1 cellular context compared by ENCODE assay signal in the genomic region with DNA sequence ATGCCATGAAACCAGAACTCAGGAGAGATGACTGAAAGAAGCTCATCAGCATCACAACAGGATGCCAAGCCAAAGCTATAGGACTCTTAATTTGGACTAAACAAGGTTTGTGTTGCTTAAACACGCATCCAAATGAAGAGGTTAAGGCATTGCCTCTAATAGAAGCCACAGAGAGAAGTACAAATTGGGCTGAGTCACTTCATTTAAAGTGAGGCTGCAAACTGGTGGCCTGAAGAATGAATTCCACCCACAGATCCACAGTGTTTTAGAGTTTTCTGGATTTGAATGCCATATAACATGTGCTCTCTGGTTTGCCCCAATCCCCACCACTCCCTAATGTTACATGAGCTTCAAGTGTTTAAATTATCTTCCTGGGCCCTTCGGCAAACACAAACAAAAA.
TF ChIP-seq lines count a peak whose summit lies in the region.

No MANE protein-coding gene starts in this region.

TF ChIP-seq in GM23338, 12 proteins besides CTCF, POLR2A, EP300 and RAD21 (continued from another document):
- TF ChIP-seq, protein P1, sequence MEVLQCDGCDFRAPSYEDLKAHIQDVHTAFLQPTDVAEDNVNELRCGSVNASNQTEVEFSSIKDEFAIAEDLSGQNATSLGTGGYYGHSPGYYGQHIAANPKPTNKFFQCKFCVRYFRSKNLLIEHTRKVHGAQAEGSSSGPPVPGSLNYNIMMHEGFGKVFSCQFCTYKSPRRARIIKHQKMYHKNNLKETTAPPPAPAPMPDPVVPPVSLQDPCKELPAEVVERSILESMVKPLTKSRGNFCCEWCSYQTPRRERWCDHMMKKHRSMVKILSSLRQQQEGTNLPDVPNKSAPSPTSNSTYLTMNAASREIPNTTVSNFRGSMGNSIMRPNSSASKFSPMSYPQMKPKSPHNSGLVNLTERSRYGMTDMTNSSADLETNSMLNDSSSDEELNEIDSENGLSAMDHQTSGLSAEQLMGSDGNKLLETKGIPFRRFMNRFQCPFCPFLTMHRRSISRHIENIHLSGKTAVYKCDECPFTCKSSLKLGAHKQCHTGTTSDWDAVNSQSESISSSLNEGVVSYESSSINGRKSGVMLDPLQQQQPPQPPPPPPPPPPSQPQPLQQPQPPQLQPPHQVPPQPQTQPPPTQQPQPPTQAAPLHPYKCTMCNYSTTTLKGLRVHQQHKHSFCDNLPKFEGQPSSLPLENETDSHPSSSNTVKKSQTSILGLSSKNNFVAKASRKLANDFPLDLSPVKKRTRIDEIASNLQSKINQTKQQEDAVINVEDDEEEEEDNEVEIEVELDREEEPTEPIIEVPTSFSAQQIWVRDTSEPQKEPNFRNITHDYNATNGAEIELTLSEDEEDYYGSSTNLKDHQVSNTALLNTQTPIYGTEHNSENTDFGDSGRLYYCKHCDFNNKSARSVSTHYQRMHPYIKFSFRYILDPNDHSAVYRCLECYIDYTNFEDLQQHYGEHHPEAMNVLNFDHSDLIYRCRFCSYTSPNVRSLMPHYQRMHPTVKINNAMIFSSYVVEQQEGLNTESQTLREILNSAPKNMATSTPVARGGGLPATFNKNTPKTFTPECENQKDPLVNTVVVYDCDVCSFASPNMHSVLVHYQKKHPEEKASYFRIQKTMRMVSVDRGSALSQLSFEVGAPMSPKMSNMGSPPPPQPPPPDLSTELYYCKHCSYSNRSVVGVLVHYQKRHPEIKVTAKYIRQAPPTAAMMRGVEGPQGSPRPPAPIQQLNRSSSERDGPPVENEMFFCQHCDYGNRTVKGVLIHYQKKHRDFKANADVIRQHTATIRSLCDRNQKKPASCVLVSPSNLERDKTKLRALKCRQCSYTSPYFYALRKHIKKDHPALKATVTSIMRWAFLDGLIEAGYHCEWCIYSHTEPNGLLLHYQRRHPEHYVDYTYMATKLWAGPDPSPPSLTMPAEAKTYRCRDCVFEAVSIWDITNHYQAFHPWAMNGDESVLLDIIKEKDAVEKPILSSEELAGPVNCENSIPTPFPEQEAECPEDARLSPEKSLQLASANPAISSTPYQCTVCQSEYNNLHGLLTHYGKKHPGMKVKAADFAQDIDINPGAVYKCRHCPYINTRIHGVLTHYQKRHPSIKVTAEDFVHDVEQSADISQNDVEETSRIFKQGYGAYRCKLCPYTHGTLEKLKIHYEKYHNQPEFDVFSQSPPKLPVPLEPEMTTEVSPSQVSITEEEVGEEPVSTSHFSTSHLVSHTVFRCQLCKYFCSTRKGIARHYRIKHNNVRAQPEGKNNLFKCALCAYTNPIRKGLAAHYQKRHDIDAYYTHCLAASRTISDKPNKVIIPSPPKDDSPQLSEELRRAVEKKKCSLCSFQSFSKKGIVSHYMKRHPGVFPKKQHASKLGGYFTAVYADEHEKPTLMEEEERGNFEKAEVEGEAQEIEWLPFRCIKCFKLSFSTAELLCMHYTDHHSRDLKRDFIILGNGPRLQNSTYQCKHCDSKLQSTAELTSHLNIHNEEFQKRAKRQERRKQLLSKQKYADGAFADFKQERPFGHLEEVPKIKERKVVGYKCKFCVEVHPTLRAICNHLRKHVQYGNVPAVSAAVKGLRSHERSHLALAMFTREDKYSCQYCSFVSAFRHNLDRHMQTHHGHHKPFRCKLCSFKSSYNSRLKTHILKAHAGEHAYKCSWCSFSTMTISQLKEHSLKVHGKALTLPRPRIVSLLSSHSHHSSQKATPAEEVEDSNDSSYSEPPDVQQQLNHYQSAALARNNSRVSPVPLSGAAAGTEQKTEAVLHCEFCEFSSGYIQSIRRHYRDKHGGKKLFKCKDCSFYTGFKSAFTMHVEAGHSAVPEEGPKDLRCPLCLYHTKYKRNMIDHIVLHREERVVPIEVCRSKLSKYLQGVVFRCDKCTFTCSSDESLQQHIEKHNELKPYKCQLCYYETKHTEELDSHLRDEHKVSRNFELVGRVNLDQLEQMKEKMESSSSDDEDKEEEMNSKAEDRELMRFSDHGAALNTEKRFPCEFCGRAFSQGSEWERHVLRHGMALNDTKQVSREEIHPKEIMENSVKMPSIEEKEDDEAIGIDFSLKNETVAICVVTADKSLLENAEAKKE (CRISPR knock-in tag; IDR thresholded peaks at IDR 0.05): no peak
- TF ChIP-seq, protein P2, sequence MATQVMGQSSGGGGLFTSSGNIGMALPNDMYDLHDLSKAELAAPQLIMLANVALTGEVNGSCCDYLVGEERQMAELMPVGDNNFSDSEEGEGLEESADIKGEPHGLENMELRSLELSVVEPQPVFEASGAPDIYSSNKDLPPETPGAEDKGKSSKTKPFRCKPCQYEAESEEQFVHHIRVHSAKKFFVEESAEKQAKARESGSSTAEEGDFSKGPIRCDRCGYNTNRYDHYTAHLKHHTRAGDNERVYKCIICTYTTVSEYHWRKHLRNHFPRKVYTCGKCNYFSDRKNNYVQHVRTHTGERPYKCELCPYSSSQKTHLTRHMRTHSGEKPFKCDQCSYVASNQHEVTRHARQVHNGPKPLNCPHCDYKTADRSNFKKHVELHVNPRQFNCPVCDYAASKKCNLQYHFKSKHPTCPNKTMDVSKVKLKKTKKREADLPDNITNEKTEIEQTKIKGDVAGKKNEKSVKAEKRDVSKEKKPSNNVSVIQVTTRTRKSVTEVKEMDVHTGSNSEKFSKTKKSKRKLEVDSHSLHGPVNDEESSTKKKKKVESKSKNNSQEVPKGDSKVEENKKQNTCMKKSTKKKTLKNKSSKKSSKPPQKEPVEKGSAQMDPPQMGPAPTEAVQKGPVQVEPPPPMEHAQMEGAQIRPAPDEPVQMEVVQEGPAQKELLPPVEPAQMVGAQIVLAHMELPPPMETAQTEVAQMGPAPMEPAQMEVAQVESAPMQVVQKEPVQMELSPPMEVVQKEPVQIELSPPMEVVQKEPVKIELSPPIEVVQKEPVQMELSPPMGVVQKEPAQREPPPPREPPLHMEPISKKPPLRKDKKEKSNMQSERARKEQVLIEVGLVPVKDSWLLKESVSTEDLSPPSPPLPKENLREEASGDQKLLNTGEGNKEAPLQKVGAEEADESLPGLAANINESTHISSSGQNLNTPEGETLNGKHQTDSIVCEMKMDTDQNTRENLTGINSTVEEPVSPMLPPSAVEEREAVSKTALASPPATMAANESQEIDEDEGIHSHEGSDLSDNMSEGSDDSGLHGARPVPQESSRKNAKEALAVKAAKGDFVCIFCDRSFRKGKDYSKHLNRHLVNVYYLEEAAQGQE (IDR thresholded peaks at IDR 0.05; ENCODE audit: unreplicated experiment): no peak
- TF ChIP-seq ZNF331 (CRISPR knock-in tag; IDR thresholded peaks at IDR 0.05; ENCODE audit: low read depth) (no peak), STAT1 (IDR thresholded peaks at IDR 0.05; ENCODE audit: unreplicated experiment) (no peak), NANOG (IDR thresholded peaks at IDR 0.05; ENCODE audit: borderline replicate concordance) (no peak)
